1 cellular context compared by ENCODE assay signal in genomic region chr2:86213056-86213455, GRCh38.
TF ChIP-seq lines count a peak whose summit lies in the region.

No MANE protein-coding gene starts in this region.

TF ChIP-seq in IMR-90, 13 proteins besides CTCF, POLR2A, EP300 and RAD21 (continued from another document):
- TF ChIP-seq NFE2L2 (IDR thresholded peaks at IDR 0.05; ENCODE audit: low read depth, low read length) (no peak), FOS (IDR thresholded peaks at IDR 0.05; ENCODE audit: low read depth, low read length) (no peak), SMC3 (IDR thresholded peaks at IDR 0.05; ENCODE audit: low read depth, low read length) (no peak), CEBPB (IDR thresholded peaks at IDR 0.05; ENCODE audit: low read depth, low read length) (no peak), MAZ (IDR thresholded peaks at IDR 0.05; ENCODE audit: borderline replicate concordance, low read depth, low read length) (no peak), MXI1 (IDR thresholded peaks at IDR 0.05; ENCODE audit: borderline replicate concordance, low read depth, low read length) (no peak)
TF ChIP-seq in IMR-90: peak in this region for 0.
